Comparison of ENCODE assay signal across 15 cellular contexts in the genomic region with DNA sequence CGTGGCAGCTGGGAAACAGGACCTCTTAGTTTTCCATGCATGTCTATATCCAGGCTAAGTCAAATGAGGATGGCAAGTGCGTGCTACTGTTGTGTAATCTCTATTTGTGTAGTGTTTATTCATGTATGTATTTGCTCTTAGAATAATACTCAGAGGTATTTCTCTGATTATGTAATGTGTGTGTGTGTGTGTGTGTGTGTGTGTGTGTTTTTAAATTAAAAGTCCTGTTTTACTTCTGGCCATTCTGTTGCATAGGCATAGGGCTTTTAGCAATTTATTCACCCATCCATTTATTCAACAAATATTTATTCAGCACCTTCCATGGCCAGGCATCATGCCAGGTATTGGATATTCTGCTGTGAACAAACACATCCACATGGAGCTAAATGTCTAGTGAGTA.
DNase-seq lines count a peak whose midpoint lies in the region; FAIRE-seq lines count a peak whose summit lies in the region.
"Had no signal": no experiment of that assay in that cellular context is flagged by ENCODE, and none has a peak within 500 bp of the region (broad histone marks: within the 10 kb centered on the region; RNA-seq: fewer than 3 reads in every experiment).

No MANE protein-coding gene starts in this region.

- FAIRE-seq in islet of Langerhans (lab: Jason Lieb, UNC) (peak; percentile 98), urothelium cell line (lab: Jason Lieb, UNC) (peak; percentile 62), frontal cortex (lab: Jason Lieb, UNC) (no peak)
- FAIRE-seq: A204.1, endothelial cell of umbilical vein had no signal

- peak; percentile 10 for DNase-seq in SIG-M5 treated with dmso at 0.1 percent for 504 hours (lab: John Stamatoyannopoulos, UW; ENCODE audit: unreplicated experiment)
- DNase-seq in SIG-M5 (lab: John Stamatoyannopoulos, UW), result no peak
- peak; percentile 95 for DNase-seq in NCI-H345 treated with DMSO at 0.1 percent for 48 hours (lab: John Stamatoyannopoulos, UW; ENCODE audit: unreplicated experiment)
- no peak for DNase-seq in urothelium cell line (ENCODE audit: low spot score)
- DNase-seq in frontal cortex (ENCODE audit: low spot score in 2 of 2), result no peak
- no peak for DNase-seq in NCI-H524 (lab: John Stamatoyannopoulos, UW)
- DNase-seq in NCI-H2171 (lab: John Stamatoyannopoulos, UW), result no peak
- DNase-seq: activated CD8-positive, alpha-beta memory T cell treated with anti-CD3 and anti-CD28 coated beads for 24 hours; activated naive CD4-positive, alpha-beta T cell treated with Interleukin-2 at 50 U/mL for 16 hours; H7; naive thymus-derived CD8-positive, alpha-beta T cell; Right ventricle myocardium superior had no signal

Comparison
In these comparisons a context has a peak if more than half of its experiments do, and no peak if none do; other contexts are left out.
1. DNase-seq: peak in SIG-M5 treated with dmso at 0.1 percent for 504 hours (single experiment) and NCI-H345 treated with DMSO at 0.1 percent for 48 hours (single experiment); none in SIG-M5 (single experiment), urothelium cell line (single experiment), frontal cortex (0 of 2), NCI-H524 (0 of 2) and NCI-H2171 (single experiment).